In genomic region chr14:68607852-68608232, GRCh38 we compare ENCODE assay signal across 10 cellular contexts.
DNase-seq lines count a peak whose midpoint lies in the region; ATAC-seq lines count a peak whose summit lies in the region.
"Had no signal": no experiment of that assay in that cellular context is flagged by ENCODE, and none has a peak within 500 bp of the region (broad histone marks: within the 10 kb centered on the region; RNA-seq: fewer than 3 reads in every experiment).

No MANE protein-coding gene starts in this region.

- no peaks in the 10 kb centered on the region for H3K27me3 ChIP-seq in muscle layer of colon (ENCODE audit: control insufficient read depth in 1 of 2, insufficient read depth in 2 of 2, low read length in 2 of 2)

- H3K4me1 ChIP-seq in muscle layer of colon (ENCODE audit: insufficient read depth, low read length) = peaks cover 50% of the 10 kb centered on the region

- H3K36me3 ChIP-seq in muscle layer of colon (ENCODE audit: insufficient read depth, low read length) = no peaks in the 10 kb centered on the region

- H3K4me1 Mint-ChIP-seq in central memory CD8-positive, alpha-beta T cell = no peaks in the 10 kb centered on the region

- no peak overlapping the region for H3K4me3 ChIP-seq in muscle layer of colon (ENCODE audit: low read depth in 1 of 2, low read length in 2 of 2)

- H3K27ac Mint-ChIP-seq in central memory CD8-positive, alpha-beta T cell (ENCODE audit: low read depth) = peak overlapping the region; percentile 81

- H3K36me3 Mint-ChIP-seq in central memory CD8-positive, alpha-beta T cell (ENCODE audit: insufficient read depth) = no peaks in the 10 kb centered on the region

- no peak overlapping the region for H3K9ac ChIP-seq in muscle layer of colon (ENCODE audit: low read length)

- no peaks in the 10 kb centered on the region for H3K9me3 ChIP-seq in muscle layer of colon (ENCODE audit: low read length)

- H3K27me3 Mint-ChIP-seq in central memory CD8-positive, alpha-beta T cell = no peaks in the 10 kb centered on the region

- no peaks in the 10 kb centered on the region for H3K9me3 Mint-ChIP-seq in central memory CD8-positive, alpha-beta T cell

- ATAC-seq in central memory CD8-positive, alpha-beta T cell (replicated peaks; ENCODE audit: extremely low read depth, poor library complexity, severe bottlenecking) = no peak

- peak; percentile 53 for DNase-seq in DMS79 treated with DMSO at 0.1 percent for 48 hours (lab: John Stamatoyannopoulos, UW)
- DNase-seq in DMS79 (lab: John Stamatoyannopoulos, UW) = no peak
- DNase-seq in central memory CD8-positive, alpha-beta T cell (ENCODE audit: low spot score in 2 of 2) = no peak
- DNase-seq in substantia nigra (lab: John Stamatoyannopoulos, UW) = no peak
- DNase-seq in cerebellar nuclear complex (lab: John Stamatoyannopoulos, UW) = no peak
- no peak for DNase-seq in OCI-M1 (lab: John Stamatoyannopoulos, UW)
- DNase-seq in kidney tubule cell (ENCODE audit: low spot score) = no peak
- DNase-seq: NCI-H2029 had no signal

- H3K4me3 Mint-ChIP-seq in central memory CD8-positive, alpha-beta T cell = no peak overlapping the region

- H3K27ac ChIP-seq in muscle layer of colon (ENCODE audit: low read depth, low read length) (peak overlapping the region; percentile 81), substantia nigra (ENCODE audit: low read depth, low read length, poor library complexity, severe bottlenecking) (peak overlapping the region; percentile 40)
- H3K27ac ChIP-seq: 22Rv1 had no signal
